Comparison of ENCODE assay signal across 8 cellular contexts in the genomic region with DNA sequence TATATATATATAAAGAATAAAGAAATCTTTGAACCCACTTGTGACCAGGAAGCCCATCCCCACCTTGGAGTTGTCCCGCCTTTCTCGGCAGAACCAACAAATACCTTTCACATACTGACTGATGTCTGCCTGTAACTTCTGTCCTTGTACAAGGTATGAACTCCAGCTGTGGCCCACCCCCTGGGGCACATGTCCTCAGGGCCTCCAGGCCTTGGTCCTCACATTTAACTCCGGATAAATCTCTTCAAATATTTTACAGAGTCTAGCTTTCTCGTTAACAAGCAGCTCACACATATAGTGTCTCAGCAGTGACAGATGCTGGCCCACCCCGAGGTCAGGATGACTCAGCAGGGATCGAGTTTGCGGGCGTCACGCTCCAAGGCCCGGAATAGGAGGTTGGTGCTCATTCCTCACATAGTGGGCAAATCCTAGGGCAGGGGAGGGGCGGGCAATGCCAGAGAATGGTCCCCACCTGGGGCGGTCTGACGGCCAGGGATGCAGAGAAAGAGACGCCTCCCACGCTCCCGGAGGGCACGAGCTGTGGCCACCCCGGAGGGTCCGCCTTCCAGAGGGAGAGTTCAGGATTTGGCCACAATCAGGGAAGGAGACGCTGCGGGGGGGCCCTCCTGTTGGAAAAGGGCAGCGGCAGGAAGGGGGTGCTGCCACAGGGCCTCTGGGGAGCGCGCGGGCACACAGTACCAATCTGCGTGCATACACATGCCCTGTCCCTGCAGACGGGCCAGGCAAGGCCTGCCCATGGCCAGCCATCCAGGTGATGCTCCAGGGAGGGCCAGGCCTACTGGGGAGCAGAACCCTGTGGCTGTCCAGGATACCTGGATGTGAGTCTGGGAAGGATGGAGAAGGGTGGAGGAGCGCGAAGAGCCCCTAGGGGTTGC.
DNase-seq lines count a peak whose midpoint lies in the region; ATAC-seq, FAIRE-seq and TF ChIP-seq lines count a peak whose summit lies in the region.
"Not testable (repeated sequence)": the region's sequence is repeated elsewhere in the genome, so short reads cannot be mapped to it uniquely, and the experiment has no call there.

No MANE protein-coding gene starts in this region.

- peaks cover 51% of the 10 kb centered on the region for H3K36me3 Mint-ChIP-seq in activated CD4-positive, alpha-beta memory T cell treated with anti-CD3 and anti-CD28 coated beads, Interleukin-2, amount 10 ng/mL, durations not matched to agents 7 days and 5 days (ENCODE audit: low read depth)

- H3K4me1 Mint-ChIP-seq in activated CD4-positive, alpha-beta memory T cell treated with anti-CD3 and anti-CD28 coated beads, Interleukin-2, amount 10 ng/mL, durations not matched to agents 7 days and 5 days = peaks cover 71% of the 10 kb centered on the region

- not testable (repeated sequence) for H3K4me3 Mint-ChIP-seq in activated CD4-positive, alpha-beta memory T cell treated with anti-CD3 and anti-CD28 coated beads, Interleukin-2, amount 10 ng/mL, durations not matched to agents 7 days and 5 days

- peak overlapping the region; percentile 30; the same call in 1 of the 2 replicates for H3K9ac ChIP-seq in HepG2 (ENCODE audit: insufficient read depth, low read depth, low read length)

- peaks cover 95% of the 10 kb centered on the region for H3K79me2 ChIP-seq in HepG2 (ENCODE audit: insufficient read depth, low read length)

- H3K9me3 ChIP-seq in HepG2 (ENCODE audit: low read length); prostate gland; upper lobe of right lung: not testable (repeated sequence)

- peak overlapping the region; percentile 70 for H3K27ac ChIP-seq in HepG2 (ENCODE audit: extremely low read length, insufficient read depth, low read length)
- H3K27ac ChIP-seq in prostate gland = peak overlapping the region; percentile 66 to 77
- H3K27ac ChIP-seq in upper lobe of right lung = not testable (repeated sequence)

- not testable (repeated sequence) for H3K4me3 ChIP-seq in fibroblast of pulmonary artery (replicated peaks; ENCODE audit: low read depth, low read length); prostate gland; upper lobe of right lung
- H3K4me3 ChIP-seq in HepG2 (replicated peaks in 1 of 3; ENCODE audit: insufficient read depth in 1 of 3, low read depth in 2 of 3, low read length in 3 of 3) = peak overlapping the region in 1 of 3 experiments; percentile 51; a peak in 2 of 6 replicates

- H3K27me3 ChIP-seq in HepG2 (ENCODE audit: control insufficient read depth in 1 of 2, insufficient read depth in 2 of 2, low read length in 2 of 2); prostate gland (replicated peaks; ENCODE audit: insufficient read depth); upper lobe of right lung: not testable (repeated sequence)

- H3K27ac Mint-ChIP-seq in activated CD4-positive, alpha-beta memory T cell treated with anti-CD3 and anti-CD28 coated beads, Interleukin-2, amount 10 ng/mL, durations not matched to agents 7 days and 5 days = peak overlapping the region; percentile 69

- intact Hi-C loops in HepG2 (cut with micrococcal nuclease; ENCODE audit: unreplicated experiment); upper lobe of right lung (cut with DNase I): not testable (repeated sequence)
- intact Hi-C loops in prostate gland (cut with DNase I) = loop anchor here (10.0 kb wide), 1 partner anchor 683 kb away; no protein-coding TSS in a partner anchor

- CTCF ChIA-PET in activated CD4-positive, alpha-beta memory T cell treated with anti-CD3 and anti-CD28 coated beads, Interleukin-2, amount 10 ng/mL, durations not matched to agents 7 days and 5 days (lab: Charles Lee); HepG2 (lab: Yijun Ruan, JAX; ENCODE audit: low intra/inter-chr PET ratio, low total read pairs): not testable (repeated sequence)

- ATAC-seq in HepG2 = peak; percentile 17
- not testable (repeated sequence) for ATAC-seq in upper lobe of right lung

- not testable (repeated sequence) for TF ChIP-seq RAD21 in HepG2 (CRISPR knock-in tag; IDR thresholded peaks at IDR 0.05)

- DNase-seq in EH (ENCODE audit: low read depth) (peak; percentile 84), NCI-H524 (lab: John Stamatoyannopoulos, UW) (peak; percentile 72 to 77), brain pericyte (ENCODE audit: low read depth, low spot score) (peak; percentile 58), fibroblast of pulmonary artery (ENCODE audit: low read depth) (peak; percentile 51), HepG2 (ENCODE audit: low spot score) (peak; percentile 83), upper lobe of right lung (peak; percentile 72)
- not testable (repeated sequence) for DNase-seq in activated CD4-positive, alpha-beta memory T cell treated with anti-CD3 and anti-CD28 coated beads, Interleukin-2, amount 10 ng/mL, durations not matched to agents 7 days and 5 days; prostate gland (ENCODE audit: low spot score)

- not testable (repeated sequence) for H3K9me3 Mint-ChIP-seq in activated CD4-positive, alpha-beta memory T cell treated with anti-CD3 and anti-CD28 coated beads, Interleukin-2, amount 10 ng/mL, durations not matched to agents 7 days and 5 days

- not testable (repeated sequence) for TF ChIP-seq CTCF in fibroblast of pulmonary artery (IDR thresholded peaks at IDR 0.05; ENCODE audit: low read length, missing control alignments); HepG2 (CRISPR knock-in tag; IDR thresholded peaks at IDR 0.05); prostate gland (IDR thresholded peaks at IDR 0.05); upper lobe of right lung (IDR thresholded peaks at IDR 0.05)

- in situ Hi-C loops in HepG2 (cut with HindIII; ENCODE audit: extremely low pct_ligation_motif_present, low pct_unique_long_range_greater_than_20kb) = not testable (repeated sequence)

- H3K4me1 ChIP-seq in HepG2 (ENCODE audit: insufficient read depth, low read length) (peaks cover 100% of the 10 kb centered on the region), prostate gland (replicated peaks) (peaks cover 37% of the 10 kb centered on the region), upper lobe of right lung (peaks cover 68% of the 10 kb centered on the region)

- H3K4me2 ChIP-seq in HepG2 (ENCODE audit: low read depth, low read length) = peak overlapping the region; percentile 72

- not testable (repeated sequence) for BruUV-seq in HepG2 (replicated peaks; lab: Mats Ljungman, UMichigan)

- FAIRE-seq in HepG2 (lab: Jason Lieb, UNC) = peak; percentile 8

- peaks cover 94% of the 10 kb centered on the region for H4K20me1 ChIP-seq in HepG2 (ENCODE audit: insufficient read depth, low read length)

- WGBS in HepG2 (ENCODE audit: low lambda C conversion rate) = 54% methylated on average over 29 of the region's 29 CpGs
- WGBS in prostate gland = 57% methylated on average over 29 of the region's 29 CpGs

- TF ChIP-seq EP300 in HepG2 (IDR thresholded peaks at IDR 0.05; ENCODE audit: low read depth in 2 of 2, low read length in 2 of 2) = peak in 1 of 2 experiments; percentile 40; a peak in 2 of 4 replicates
- TF ChIP-seq EP300 in HepG2 (CRISPR knock-in tag; IDR thresholded peaks at IDR 0.05; ENCODE audit: borderline replicate concordance) = peak; percentile 67; the same call in 1 of the 2 replicates

- not testable (repeated sequence) for H2AFZ ChIP-seq in HepG2 (ENCODE audit: low read length)

- H3K27me3 Mint-ChIP-seq in activated CD4-positive, alpha-beta memory T cell treated with anti-CD3 and anti-CD28 coated beads, Interleukin-2, amount 10 ng/mL, durations not matched to agents 7 days and 5 days = not testable (repeated sequence)

- POLR2A ChIA-PET in activated CD4-positive, alpha-beta memory T cell treated with anti-CD3 and anti-CD28 coated beads, Interleukin-2, amount 10 ng/mL, durations not matched to agents 7 days and 5 days (lab: Charles Lee); HepG2 (lab: Yijun Ruan, JAX): not testable (repeated sequence)

- TF ChIP-seq POLR2A in HepG2 (IDR thresholded peaks at IDR 0.05; ENCODE audit: insufficient read depth in 1 of 2, low read depth in 2 of 2, low read length in 2 of 2) = peak in 1 of 2 experiments; percentile 31; a peak in 1 of 4 replicates
- not testable (repeated sequence) for TF ChIP-seq POLR2A in prostate gland (IDR thresholded peaks at IDR 0.05)

- peaks cover 24 to 36% of the 10 kb centered on the region in 2 experiments; a peak in 4 of 5 replicates for H3K36me3 ChIP-seq in HepG2 (replicated peaks in 1 of 2; ENCODE audit: control insufficient read depth in 1 of 2, insufficient read depth in 2 of 2, low read length in 2 of 2)
- not testable (repeated sequence) for H3K36me3 ChIP-seq in prostate gland, upper lobe of right lung

TF ChIP-seq in HepG2, 621 proteins besides CTCF, POLR2A, EP300 and RAD21 (continues in another document):
- TF ChIP-seq ZNF572 (CRISPR knock-in tag; IDR thresholded peaks at IDR 0.05) (peak; percentile 68; the same call in 1 of the 2 replicates), BRD4 (CRISPR knock-in tag; IDR thresholded peaks at IDR 0.05) (0 out of 2 replicates have a peak, but pooled peaks have one; percentile 37), ZFP90 (CRISPR knock-in tag; IDR thresholded peaks at IDR 0.05; ENCODE audit: borderline replicate concordance) (peak; percentile 94), ZNF577 (CRISPR knock-in tag; IDR thresholded peaks at IDR 0.05; ENCODE audit: borderline replicate concordance, low read depth) (peak; percentile 66; the same call in 1 of the 2 replicates), ATF3 (CRISPR knock-in tag; IDR thresholded peaks at IDR 0.05) (peak; percentile 81; the same call in 1 of the 2 replicates), ZNF296 (CRISPR knock-in tag; conservative IDR thresholded peaks at IDR 0.05) (0 out of 2 replicates have a peak, but pooled peaks have one; percentile 53), PITX1 (CRISPR knock-in tag; IDR thresholded peaks at IDR 0.05) (peak; percentile 44; the same call in 1 of the 2 replicates), GATAD2A (CRISPR knock-in tag; IDR thresholded peaks at IDR 0.05) (peak; percentile 64; the same call in 1 of the 2 replicates), FOSL1 (CRISPR knock-in tag; IDR thresholded peaks at IDR 0.05; ENCODE audit: borderline replicate concordance) (0 out of 2 replicates have a peak, but pooled peaks have one; percentile 42), HOXA3 (CRISPR knock-in tag; IDR thresholded peaks at IDR 0.05) (peak; percentile 55; the same call in 1 of the 2 replicates), NFE2L2 (IDR thresholded peaks at IDR 0.05; ENCODE audit: low read length) (peak; percentile 91), ZNF550 (CRISPR knock-in tag; IDR thresholded peaks at IDR 0.05; ENCODE audit: borderline replicate concordance) (peak; percentile 77; the same call in 1 of the 2 replicates)
